8 cellular contexts compared by ENCODE assay signal in the genomic region with DNA sequence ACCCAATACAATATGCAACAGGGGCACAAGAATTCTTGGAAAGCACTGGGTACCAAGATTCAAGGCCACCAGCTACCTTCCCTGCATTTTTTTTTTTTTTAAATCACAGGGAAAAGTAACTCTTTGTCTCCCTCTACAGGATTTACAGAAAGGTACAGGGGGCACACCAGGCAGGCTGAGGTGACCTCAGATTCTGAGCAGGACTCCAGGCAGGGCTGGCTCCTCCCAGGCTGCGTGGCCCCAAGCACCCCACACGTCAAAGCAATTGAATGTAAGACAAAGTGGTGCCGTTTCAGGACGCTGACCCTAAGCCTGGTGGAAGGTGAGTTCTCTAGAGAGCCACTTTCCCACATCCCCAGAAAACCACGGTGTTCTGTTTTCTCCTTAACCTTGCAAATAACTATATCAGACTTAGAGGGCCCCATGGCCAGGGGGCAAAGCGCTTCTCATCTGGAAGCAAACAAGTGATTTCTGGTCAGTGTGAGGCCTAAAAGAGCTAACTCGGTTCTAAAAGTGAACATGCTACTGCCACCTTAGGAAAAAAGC.
DNase-seq lines count a peak whose midpoint lies in the region; ATAC-seq, FAIRE-seq and TF ChIP-seq lines count a peak whose summit lies in the region.

No MANE protein-coding gene starts in this region.

- no peak for FAIRE-seq in urothelium cell line (lab: Jason Lieb, UNC)

- no peak overlapping the region for H3K4me3 ChIP-seq in GM12865 (ENCODE audit: low read depth, low read length)
- H3K4me3 ChIP-seq in endodermal cell (ENCODE audit: low read length): no peak overlapping the region
- H3K4me3 ChIP-seq in mucosa of descending colon: no peak overlapping the region

- H3K27me3 Mint-ChIP-seq in endodermal cell (ENCODE audit: insufficient read depth): no peaks in the 10 kb centered on the region

- 33 to 58% methylated on average over 5 to 7 of the region's 7 CpGs for WGBS in endodermal cell (ENCODE audit: insufficient coverage in 1 of 2, insufficient read length in 1 of 2), 2 experiments

- TF ChIP-seq RAD21 in Ishikawa (IDR thresholded peaks at IDR 0.05; ENCODE audit: low read depth): peak; percentile 69

- peak overlapping the region; percentile 55 for H3K27ac Mint-ChIP-seq in endodermal cell

- intact Hi-C loops in mucosa of descending colon (cut with DNase I, micrococcal nuclease): no loop called here

- H3K4me3 Mint-ChIP-seq in endodermal cell: no peak overlapping the region

- H3K27ac ChIP-seq in endodermal cell (ENCODE audit: low read depth, low read length): no peak overlapping the region

- peaks cover 12% of the 10 kb centered on the region for H3K4me1 Mint-ChIP-seq in endodermal cell

- ATAC-seq in mucosa of descending colon (peak; percentile 74), GM18873 (IDR thresholded peaks at IDR 0.05; ENCODE audit: low FRiP score, unreplicated experiment) (no peak)

- H3K4me1 ChIP-seq in endodermal cell (ENCODE audit: control insufficient read depth, insufficient read depth, low read length): peaks cover 12% of the 10 kb centered on the region
- H3K4me1 ChIP-seq in mucosa of descending colon (ENCODE audit: low read depth): no peaks in the 10 kb centered on the region

- no peaks in the 10 kb centered on the region for H3K9me3 Mint-ChIP-seq in endodermal cell

- no peaks in the 10 kb centered on the region for H3K9me3 ChIP-seq in endodermal cell (ENCODE audit: control insufficient read depth, low read length)
- H3K9me3 ChIP-seq in mucosa of descending colon: no peaks in the 10 kb centered on the region

- no peaks in the 10 kb centered on the region for H3K27me3 ChIP-seq in endodermal cell (ENCODE audit: control insufficient read depth, insufficient read depth, low read length, poor library complexity, severe bottlenecking)

- peaks cover 86% of the 10 kb centered on the region for H3K36me3 Mint-ChIP-seq in endodermal cell (ENCODE audit: low read depth)

- DNase-seq in AG20443 (ENCODE audit: low spot score) (peak; percentile 85), GM12865 (ENCODE audit: low read depth) (peak; percentile 64), SW480 (ENCODE audit: low spot score) (peak; percentile 72), endodermal cell (peak; percentile 85), mucosa of descending colon (peak in 1 of 3 donors; percentile 16), urothelium cell line (ENCODE audit: low spot score) (peak; percentile 77)

- no peak for TF ChIP-seq EP300 in Ishikawa (IDR thresholded peaks at IDR 0.05; ENCODE audit: borderline replicate concordance)

- H3K36me3 ChIP-seq in endodermal cell (ENCODE audit: control insufficient read depth, insufficient read depth, low read length) (peaks cover 100% of the 10 kb centered on the region), mucosa of descending colon (ENCODE audit: low read depth) (no peaks in the 10 kb centered on the region)

- H3K9ac ChIP-seq in endodermal cell (ENCODE audit: extremely low read depth, low read length, poor library complexity, severe bottlenecking): no peak overlapping the region

- TF ChIP-seq CTCF in GM12865 (IDR thresholded peaks at IDR 0.05; ENCODE audit: insufficient read depth, low read depth, low read length, missing control alignments): peak; percentile 61
- peak; percentile 82 for TF ChIP-seq CTCF in endodermal cell (conservative IDR thresholded peaks at IDR 0.05)
- peak; percentile 33 for TF ChIP-seq CTCF in mucosa of descending colon (IDR thresholded peaks at IDR 0.05)

TF ChIP-seq in Ishikawa, 13 proteins besides CTCF, POLR2A, EP300 and RAD21:
- no peak for TF ChIP-seq FOXM1 (IDR thresholded peaks at IDR 0.05; ENCODE audit: borderline replicate concordance, low read depth)
- TF ChIP-seq EGR1 (IDR thresholded peaks at IDR 0.05): no peak
- TF ChIP-seq ZBTB7A (IDR thresholded peaks at IDR 0.05; ENCODE audit: low read depth): no peak
- TF ChIP-seq, protein P1, sequence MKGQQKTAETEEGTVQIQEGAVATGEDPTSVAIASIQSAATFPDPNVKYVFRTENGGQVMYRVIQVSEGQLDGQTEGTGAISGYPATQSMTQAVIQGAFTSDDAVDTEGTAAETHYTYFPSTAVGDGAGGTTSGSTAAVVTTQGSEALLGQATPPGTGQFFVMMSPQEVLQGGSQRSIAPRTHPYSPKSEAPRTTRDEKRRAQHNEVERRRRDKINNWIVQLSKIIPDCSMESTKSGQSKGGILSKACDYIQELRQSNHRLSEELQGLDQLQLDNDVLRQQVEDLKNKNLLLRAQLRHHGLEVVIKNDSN (IDR thresholded peaks at IDR 0.05): no peak
- TF ChIP-seq YY1 (IDR thresholded peaks at IDR 0.05; ENCODE audit: low read depth): no peak
- no peak for TF ChIP-seq CREB1 (IDR thresholded peaks at IDR 0.05; ENCODE audit: low read depth)
- TF ChIP-seq NFIC (IDR thresholded peaks at IDR 0.05): no peak
- TF ChIP-seq, protein P2, sequence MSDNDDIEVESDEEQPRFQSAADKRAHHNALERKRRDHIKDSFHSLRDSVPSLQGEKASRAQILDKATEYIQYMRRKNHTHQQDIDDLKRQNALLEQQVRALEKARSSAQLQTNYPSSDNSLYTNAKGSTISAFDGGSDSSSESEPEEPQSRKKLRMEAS (IDR thresholded peaks at IDR 0.05): no peak
- TF ChIP-seq CEBPB (IDR thresholded peaks at IDR 0.05): no peak
